5 cellular contexts compared by ENCODE assay signal in genomic region chr1:227871892-227872291, GRCh38. TPM values are rescaled to one million over a fixed set of nuclear protein-coding genes. Genes with fewer than 3 reads are reported as not detected.
"Had no signal": no experiment of that assay in that cellular context is flagged by ENCODE, and none has a peak within 500 bp of the region (broad histone marks: within the 10 kb centered on the region; RNA-seq: fewer than 3 reads in every experiment).

No MANE protein-coding gene starts in this region.

RNA-seq across cellular contexts. Expression of gene PRSS38, which starts 56.4 kb away (rescaled TPM):
- total RNA-seq: GM23338, H1, H9, HT-29, IMR-90 had no signal
- polyA plus RNA-seq: GM23338, H1, IMR-90 had no signal
